In the genomic region with DNA sequence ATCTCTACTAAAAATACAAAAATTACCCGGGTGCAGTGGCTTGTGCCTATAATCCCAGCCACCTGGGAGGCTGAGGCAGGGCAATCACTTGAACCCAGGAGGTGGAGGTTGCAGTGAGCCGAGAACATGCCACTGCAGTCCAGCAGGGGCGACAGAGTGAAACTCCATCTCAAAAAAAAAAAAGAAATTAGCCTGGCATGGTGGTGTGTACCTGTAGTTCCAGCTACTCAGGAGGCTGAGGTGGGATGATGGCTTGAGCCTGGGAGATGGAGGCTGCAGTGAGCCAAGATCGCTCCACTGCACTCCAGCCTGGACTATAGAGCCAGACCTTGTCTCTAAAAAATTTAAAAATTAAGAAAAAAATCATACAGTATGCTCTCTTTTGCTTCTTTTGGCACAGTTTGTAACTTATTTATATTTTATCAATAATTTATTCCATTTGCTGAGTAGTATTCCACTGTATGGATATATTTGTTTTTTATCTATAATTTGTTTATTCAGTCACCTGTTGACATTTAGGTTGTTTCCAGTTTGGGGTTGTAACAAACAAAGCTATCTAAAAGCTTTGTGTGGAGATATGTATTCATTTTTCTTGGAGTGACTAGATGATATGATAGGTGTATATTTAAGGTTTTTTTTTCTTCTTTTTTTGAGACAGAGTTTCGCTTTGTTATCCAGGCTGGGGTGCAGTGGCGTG, we compare ENCODE assay signal across 10 cellular contexts.
DNase-seq lines count a peak whose midpoint lies in the region; ATAC-seq and TF ChIP-seq lines count a peak whose summit lies in the region.
"Had no signal": no experiment of that assay in that cellular context is flagged by ENCODE, and none has a peak within 500 bp of the region (broad histone marks: within the 10 kb centered on the region; RNA-seq: fewer than 3 reads in every experiment).

No MANE protein-coding gene starts in this region.

- peak; percentile 13 for TF ChIP-seq CTCF in GM06990 (IDR thresholded peaks at IDR 0.05; ENCODE audit: insufficient read depth, low read length, poor library complexity, severe bottlenecking)

- H4K20me1 ChIP-seq in BLaER1 = no peaks in the 10 kb centered on the region

- H3K4me1 ChIP-seq in BLaER1 = peaks cover 14% of the 10 kb centered on the region
- H3K4me1 ChIP-seq: lower lobe of right lung had no signal

- DNase-seq in GM06990 (ENCODE audit: extremely low read depth, insufficient read length) (no peak), RPMI8226 (peak; percentile 36), erythroblast (lab: John Stamatoyannopoulos, UW) (peak; percentile 31 to 54), NCI-H1417 treated with DMSO at 0.1 percent for 48 hours (lab: John Stamatoyannopoulos, UW) (no peak), pons (ENCODE audit: low spot score) (no peak)
- no peak for DNase-seq in activated CD8-positive, alpha-beta memory T cell treated with anti-CD3 and anti-CD28 coated beads for 24 hours
- DNase-seq: activated naive CD4-positive, alpha-beta T cell; lower lobe of right lung had no signal

- no peak for ATAC-seq in HG02884 (IDR thresholded peaks at IDR 0.05; ENCODE audit: unreplicated experiment)

- peak overlapping the region; percentile 83 for H3K4me2 ChIP-seq in BLaER1

- H3K9ac ChIP-seq in BLaER1 = no peak overlapping the region

- H3K9me3 ChIP-seq in BLaER1 = no peaks in the 10 kb centered on the region
- H3K9me3 ChIP-seq: lower lobe of right lung had no signal

- H3K36me3 ChIP-seq in BLaER1 = no peaks in the 10 kb centered on the region
- H3K36me3 ChIP-seq in GM06990 (ENCODE audit: control insufficient read depth, insufficient read depth, low read length) = no peaks in the 10 kb centered on the region
- H3K36me3 ChIP-seq: lower lobe of right lung had no signal

- TF ChIP-seq POLR2A in erythroblast (IDR thresholded peaks at IDR 0.05; ENCODE audit: low read length) = no peak

- no peak overlapping the region for H3K27ac ChIP-seq in BLaER1
- H3K27ac ChIP-seq: lower lobe of right lung had no signal

- H3K27me3 ChIP-seq in BLaER1 (no peaks in the 10 kb centered on the region), GM06990 (replicated peaks; ENCODE audit: control insufficient read depth, insufficient read depth, low read length) (no peaks in the 10 kb centered on the region)

- H3K4me3 ChIP-seq in BLaER1 (no peak overlapping the region), GM06990 (replicated peaks; ENCODE audit: low read depth, low read length) (no peak overlapping the region)
- H3K4me3 ChIP-seq: lower lobe of right lung had no signal

Comparison
In these comparisons a context has a peak if more than half of its experiments do, and no peak if none do; other contexts are left out.
1. DNase-seq: peak in RPMI8226 (single experiment) and erythroblast (2 of 2); none in GM06990 (single experiment), NCI-H1417 treated with DMSO at 0.1 percent for 48 hours (single experiment), activated CD8-positive, alpha-beta memory T cell treated with anti-CD3 and anti-CD28 coated beads for 24 hours (single experiment) and pons (single experiment).